ENCODE assay signal across 8 cellular contexts in the genomic region with DNA sequence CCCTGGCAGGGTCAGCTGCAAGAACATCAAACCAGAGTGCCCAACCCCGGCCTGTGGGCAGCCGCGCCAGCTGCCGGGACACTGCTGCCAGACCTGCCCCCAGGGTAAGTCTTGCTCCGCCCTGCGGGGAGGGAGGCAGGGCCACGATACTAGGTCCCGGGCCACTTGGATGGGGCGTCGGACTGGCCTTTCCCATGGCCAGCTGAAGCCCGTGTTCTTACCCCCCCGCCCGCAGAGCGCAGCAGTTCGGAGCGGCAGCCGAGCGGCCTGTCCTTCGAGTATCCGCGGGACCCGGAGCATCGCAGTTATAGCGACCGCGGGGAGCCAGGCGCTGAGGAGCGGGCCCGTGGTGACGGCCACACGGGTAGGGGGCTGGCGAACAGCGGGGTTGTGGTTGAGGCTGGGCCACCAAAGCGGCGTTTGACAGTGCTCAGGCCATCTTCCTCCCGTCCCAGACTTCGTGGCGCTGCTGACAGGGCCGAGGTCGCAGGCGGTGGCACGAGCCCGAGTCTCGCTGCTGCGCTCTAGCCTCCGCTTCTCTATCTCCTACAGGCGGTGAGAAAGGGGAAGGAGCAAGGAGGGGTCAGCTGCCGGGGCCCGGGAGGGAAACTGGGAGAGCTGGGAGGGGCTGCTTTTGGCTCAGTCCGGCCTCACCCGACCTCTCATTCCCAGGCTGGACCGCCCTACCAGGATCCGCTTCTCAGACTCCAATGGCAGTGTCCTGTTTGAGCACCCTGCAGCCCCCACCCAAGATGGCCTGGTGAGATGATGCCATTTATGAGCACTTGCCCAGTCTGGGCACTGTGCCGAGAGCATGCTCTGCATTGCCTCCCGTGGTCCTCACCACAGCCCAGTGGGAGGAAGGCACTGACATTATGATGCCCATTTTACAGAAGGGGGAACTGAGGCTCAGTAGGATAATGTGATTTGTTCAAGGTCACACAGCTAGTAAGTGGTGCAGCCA. TPM values are rescaled to one million over a fixed set of nuclear protein-coding genes. Genes with fewer than 3 reads are reported as not detected.
A peak's percentile ranks its signal among the peaks of the same experiment; 100 is the strongest.
DNase-seq lines count a peak whose midpoint lies in the region; ATAC-seq, FAIRE-seq and TF ChIP-seq lines count a peak whose summit lies in the region.
"Had no signal": no experiment of that assay in that cellular context is flagged by ENCODE, and none has a peak within 500 bp of the region (broad histone marks: within the 10 kb centered on the region; RNA-seq: fewer than 3 reads in every experiment).

No MANE protein-coding gene starts in this region.

- TF ChIP-seq CTCF in astrocyte (IDR thresholded peaks at IDR 0.05; ENCODE audit: insufficient read depth, low read depth, low read length), result no peak

- H3K36me3 ChIP-seq in ES-I3 (ENCODE audit: insufficient read depth, low read length), result no peaks in the 10 kb centered on the region
- no peaks in the 10 kb centered on the region for H3K36me3 ChIP-seq in astrocyte (ENCODE audit: insufficient read depth, low read length)
- peaks cover 0 to 6% of the 10 kb centered on the region in 2 donors for H3K36me3 ChIP-seq in muscle layer of duodenum (ENCODE audit: control insufficient read depth in 1 of 2, insufficient read depth in 2 of 2, low read length in 2 of 2)
- H3K36me3 ChIP-seq: SJCRH30 had no signal

- peak overlapping the region; percentile 44 for H3K4me2 ChIP-seq in astrocyte (ENCODE audit: low read length)

- no peaks in the 10 kb centered on the region for H4K20me1 ChIP-seq in astrocyte (ENCODE audit: insufficient read depth, low read length)

- H3K9ac ChIP-seq in ES-I3 (ENCODE audit: low read depth, low read length), result peak overlapping the region; percentile 53; the same call in 1 of the 2 replicates
- no peak overlapping the region for H3K9ac ChIP-seq in astrocyte (ENCODE audit: low read length)

- H3K9me3 ChIP-seq in ES-I3 (ENCODE audit: control insufficient read depth, insufficient read depth, low read length) (no peaks in the 10 kb centered on the region), astrocyte (ENCODE audit: insufficient read depth, low read depth, low read length) (no peaks in the 10 kb centered on the region), muscle layer of duodenum (ENCODE audit: control insufficient read depth in 1 of 2, low read length in 2 of 2) (no peaks in the 10 kb centered on the region)
- H3K9me3 ChIP-seq: SJCRH30 had no signal

- no peak for ATAC-seq in HG03159 (IDR thresholded peaks at IDR 0.05; ENCODE audit: unreplicated experiment)

- H3K9me3 Mint-ChIP-seq in astrocyte (ENCODE audit: unreplicated experiment), result no peaks in the 10 kb centered on the region
- no peaks in the 10 kb centered on the region for H3K9me3 Mint-ChIP-seq in activated T-helper 2 cell treated with anti-CD3 and anti-CD28 coated beads, Interferon-gamma antibody, Interleukin-2, Interleukin-4, amounts not matched to agents 10 μg/mL and 5 μg/mL and 100 μg/mL, durations not matched to agents 14 hours and 24 hours and 36 hours
- H3K9me3 Mint-ChIP-seq: dendritic cell treated with granulocyte-macrophage colony-stimulating factor and Interleukin-4, amounts not matched to agents 40 ng/mL and 50 ng/mL, for 4 days had no signal

- H3K27me3 Mint-ChIP-seq in astrocyte (ENCODE audit: low read depth, unreplicated experiment), result peaks cover 53% of the 10 kb centered on the region
- H3K27me3 Mint-ChIP-seq in activated T-helper 2 cell treated with anti-CD3 and anti-CD28 coated beads, Interferon-gamma antibody, Interleukin-2, Interleukin-4, amounts not matched to agents 10 μg/mL and 5 μg/mL and 100 μg/mL, durations not matched to agents 14 hours and 24 hours and 36 hours (ENCODE audit: low read depth), result peaks cover 53% of the 10 kb centered on the region

- H3K27ac ChIP-seq in astrocyte (ENCODE audit: low read depth, low read length) (no peak overlapping the region), muscle layer of duodenum (ENCODE audit: low read length) (no peak overlapping the region)
- H3K27ac ChIP-seq: SJCRH30 had no signal

- H3K27me3 ChIP-seq in astrocyte (ENCODE audit: insufficient read depth, low read length), result peaks cover 43% of the 10 kb centered on the region
- H3K27me3 ChIP-seq in muscle layer of duodenum (ENCODE audit: low read depth, low read length), result peaks cover 17% of the 10 kb centered on the region
- H3K27me3 ChIP-seq: SJCRH30 had no signal

- no peak overlapping the region for H3K27ac Mint-ChIP-seq in astrocyte (ENCODE audit: unreplicated experiment)
- no peak overlapping the region for H3K27ac Mint-ChIP-seq in activated T-helper 2 cell treated with anti-CD3 and anti-CD28 coated beads, Interferon-gamma antibody, Interleukin-2, Interleukin-4, amounts not matched to agents 10 μg/mL and 5 μg/mL and 100 μg/mL, durations not matched to agents 14 hours and 24 hours and 36 hours
- H3K27ac Mint-ChIP-seq: dendritic cell treated with granulocyte-macrophage colony-stimulating factor and Interleukin-4, amounts not matched to agents 40 ng/mL and 50 ng/mL, for 4 days had no signal

- no peak overlapping the region for H3K4me3 ChIP-seq in astrocyte (ENCODE audit: insufficient read depth, low read depth, low read length)
- H3K4me3 ChIP-seq in muscle layer of duodenum (ENCODE audit: low read depth in 1 of 2, low read length in 2 of 2), result peak overlapping the region; percentile 48 to 63

- H3K4me3 Mint-ChIP-seq in astrocyte (ENCODE audit: unreplicated experiment), result peak overlapping the region; percentile 69
- no peak overlapping the region for H3K4me3 Mint-ChIP-seq in activated T-helper 2 cell treated with anti-CD3 and anti-CD28 coated beads, Interferon-gamma antibody, Interleukin-2, Interleukin-4, amounts not matched to agents 10 μg/mL and 5 μg/mL and 100 μg/mL, durations not matched to agents 14 hours and 24 hours and 36 hours (ENCODE audit: low read depth)

- no peak for DNase-seq in astrocyte (ENCODE audit: low read depth)
- no peak for DNase-seq in activated T-helper 2 cell treated with anti-CD3 and anti-CD28 coated beads, Interferon-gamma antibody, Interleukin-2, Interleukin-4, amounts not matched to agents 10 μg/mL and 5 μg/mL and 100 μg/mL, durations not matched to agents 14 hours and 24 hours and 36 hours (ENCODE audit: low spot score)
- DNase-seq in NCI-H187 (lab: John Stamatoyannopoulos, UW), result no peak

- intact Hi-C loops in activated T-helper 2 cell treated with anti-CD3 and anti-CD28 coated beads, Interferon-gamma antibody, Interleukin-2, Interleukin-4, amounts not matched to agents 10 μg/mL and 5 μg/mL and 100 μg/mL, durations not matched to agents 14 hours and 24 hours and 36 hours (cut with micrococcal nuclease), result no loop called here

- H3K79me2 ChIP-seq in astrocyte (ENCODE audit: insufficient read depth, low read length), result no peaks in the 10 kb centered on the region

- H3K4me1 ChIP-seq in ES-I3 (ENCODE audit: insufficient read depth, low read length), result peaks cover 14% of the 10 kb centered on the region; the same call in 1 of the 2 replicates
- H3K4me1 ChIP-seq in astrocyte (ENCODE audit: insufficient read depth, low read length), result peaks cover 5% of the 10 kb centered on the region
- H3K4me1 ChIP-seq in muscle layer of duodenum (ENCODE audit: control insufficient read depth in 1 of 2, insufficient read depth in 2 of 2, low read length in 2 of 2), result peaks cover 0 to 13% of the 10 kb centered on the region in 2 donors

- no peak for FAIRE-seq in astrocyte (lab: Jason Lieb, UNC)

- peaks cover 2% of the 10 kb centered on the region for H3K36me3 Mint-ChIP-seq in astrocyte (ENCODE audit: low read depth, unreplicated experiment)
- no peaks in the 10 kb centered on the region for H3K36me3 Mint-ChIP-seq in activated T-helper 2 cell treated with anti-CD3 and anti-CD28 coated beads, Interferon-gamma antibody, Interleukin-2, Interleukin-4, amounts not matched to agents 10 μg/mL and 5 μg/mL and 100 μg/mL, durations not matched to agents 14 hours and 24 hours and 36 hours (ENCODE audit: low read depth)

- peaks cover 18% of the 10 kb centered on the region for H3K4me1 Mint-ChIP-seq in astrocyte (ENCODE audit: low read depth, unreplicated experiment)
- peaks cover 6% of the 10 kb centered on the region for H3K4me1 Mint-ChIP-seq in activated T-helper 2 cell treated with anti-CD3 and anti-CD28 coated beads, Interferon-gamma antibody, Interleukin-2, Interleukin-4, amounts not matched to agents 10 μg/mL and 5 μg/mL and 100 μg/mL, durations not matched to agents 14 hours and 24 hours and 36 hours (ENCODE audit: low read depth)

- H2AFZ ChIP-seq in astrocyte (ENCODE audit: low read depth, low read length), result peak overlapping the region; percentile 69

RNA-seq across cellular contexts. Expression of gene CHRD, which starts 1.7 kb away (rescaled TPM):
- total RNA-seq in astrocyte, result 3.4 and 5.6 TPM in 2 replicates
- 0.07 TPM in 1 of 2 replicates, not detected in the other for total RNA-seq in activated T-helper 2 cell treated with anti-CD3 and anti-CD28 coated beads, Interferon-gamma antibody, Interleukin-2, Interleukin-4, amounts not matched to agents 10 μg/mL and 5 μg/mL and 100 μg/mL, durations not matched to agents 14 hours and 24 hours and 36 hours

RNA-seq across cellular contexts. Expression of gene THPO, which starts 3.5 kb away (rescaled TPM):
- total RNA-seq in astrocyte, result 0.25 and 0.46 TPM in 2 replicates
- not detected in 2 replicates for total RNA-seq in activated T-helper 2 cell treated with anti-CD3 and anti-CD28 coated beads, Interferon-gamma antibody, Interleukin-2, Interleukin-4, amounts not matched to agents 10 μg/mL and 5 μg/mL and 100 μg/mL, durations not matched to agents 14 hours and 24 hours and 36 hours

RNA-seq across cellular contexts. Expression of gene POLR2H, which starts 20.0 kb away (rescaled TPM):
- 63.2 and 70.3 TPM in 2 replicates for total RNA-seq in astrocyte
- 150 and 155 TPM in 2 replicates for total RNA-seq in activated T-helper 2 cell treated with anti-CD3 and anti-CD28 coated beads, Interferon-gamma antibody, Interleukin-2, Interleukin-4, amounts not matched to agents 10 μg/mL and 5 μg/mL and 100 μg/mL, durations not matched to agents 14 hours and 24 hours and 36 hours

RNA-seq across cellular contexts. Expression of gene CLCN2, which starts 20.1 kb away (rescaled TPM):
- 7.4 and 9.0 TPM in 2 replicates for total RNA-seq in astrocyte
- 6.9 and 9.6 TPM in 2 replicates for total RNA-seq in activated T-helper 2 cell treated with anti-CD3 and anti-CD28 coated beads, Interferon-gamma antibody, Interleukin-2, Interleukin-4, amounts not matched to agents 10 μg/mL and 5 μg/mL and 100 μg/mL, durations not matched to agents 14 hours and 24 hours and 36 hours

RNA-seq across cellular contexts. Expression of gene FAM131A, which starts 44.1 kb away (rescaled TPM):
- total RNA-seq in astrocyte, result 12.2 TPM in 2 replicates
- total RNA-seq in activated T-helper 2 cell treated with anti-CD3 and anti-CD28 coated beads, Interferon-gamma antibody, Interleukin-2, Interleukin-4, amounts not matched to agents 10 μg/mL and 5 μg/mL and 100 μg/mL, durations not matched to agents 14 hours and 24 hours and 36 hours, result 12.6 and 13.9 TPM in 2 replicates
